ENCODE assay signal across 8 cellular contexts in the genomic region with DNA sequence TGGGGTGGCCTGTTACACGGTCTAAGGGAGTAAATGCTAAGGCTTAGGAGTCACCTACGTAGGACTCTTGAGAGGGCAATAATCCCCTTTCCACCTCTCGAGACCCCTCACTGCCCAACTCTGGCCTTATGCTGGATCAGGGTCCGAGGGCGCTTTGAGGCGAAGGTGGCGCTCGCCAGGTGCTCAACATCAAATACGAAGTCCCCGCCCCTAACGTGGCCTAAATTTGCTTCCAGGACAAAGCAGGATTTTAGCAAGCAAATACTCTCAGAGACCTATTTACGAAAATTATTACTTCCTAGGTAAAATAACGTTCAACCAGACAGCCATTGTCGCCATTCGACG. TPM values are rescaled to one million over a fixed set of nuclear protein-coding genes. Genes with fewer than 3 reads are reported as not detected.
A peak's percentile ranks its signal among the peaks of the same experiment; 100 is the strongest.
DNase-seq lines count a peak whose midpoint lies in the region; ATAC-seq lines count a peak whose summit lies in the region.

No MANE protein-coding gene starts in this region.

- H3K27me3 ChIP-seq in iPS DF 6.9 (ENCODE audit: control insufficient read depth, insufficient read depth, low read length) = no peaks in the 10 kb centered on the region

- WGBS in iPS DF 6.9 (ENCODE audit: insufficient coverage, insufficient read length) = no CpG with 5 or more reads among the region's 16 CpGs

- H3K9me3 Mint-ChIP-seq in activated CD4-positive, alpha-beta memory T cell treated with anti-CD3 and anti-CD28 coated beads, Interleukin-2, amount 10 ng/mL, durations not matched to agents 7 days and 5 days = no peaks in the 10 kb centered on the region
- H3K9me3 Mint-ChIP-seq in stimulated activated naive B cell treated with anti-CD40 and anti-IgM and Interleukin-4, amounts not matched to agents 10 μg/mL and 1 μg/mL and 100 μg/mL, for 72 hours = no peaks in the 10 kb centered on the region

- H3K9me3 ChIP-seq in iPS DF 6.9 (ENCODE audit: control insufficient read depth, insufficient read depth, low read length) = no peaks in the 10 kb centered on the region

- no peaks in the 10 kb centered on the region for H3K36me3 ChIP-seq in iPS DF 6.9 (ENCODE audit: control insufficient read depth, insufficient read depth, low read length)

- H3K27ac Mint-ChIP-seq in activated CD4-positive, alpha-beta memory T cell treated with anti-CD3 and anti-CD28 coated beads, Interleukin-2, amount 10 ng/mL, durations not matched to agents 7 days and 5 days = peak overlapping the region; percentile 99
- H3K27ac Mint-ChIP-seq in stimulated activated naive B cell treated with anti-CD40 and anti-IgM and Interleukin-4, amounts not matched to agents 10 μg/mL and 1 μg/mL and 100 μg/mL, for 72 hours = peak overlapping the region; percentile 100

- peak overlapping the region; percentile 79 for H3K4me3 Mint-ChIP-seq in activated CD4-positive, alpha-beta memory T cell treated with anti-CD3 and anti-CD28 coated beads, Interleukin-2, amount 10 ng/mL, durations not matched to agents 7 days and 5 days
- H3K4me3 Mint-ChIP-seq in stimulated activated naive B cell treated with anti-CD40 and anti-IgM and Interleukin-4, amounts not matched to agents 10 μg/mL and 1 μg/mL and 100 μg/mL, for 72 hours = peak overlapping the region; percentile 90 to 99

- DNase-seq in NCI-H1092 (lab: John Stamatoyannopoulos, UW) (peak; percentile 29), NCI-H1092 treated with DMSO at 0.1 percent for 48 hours (lab: John Stamatoyannopoulos, UW) (no peak), iPS DF 6.9 (ENCODE audit: low read depth, low spot score) (no peak), HuH-7 (ENCODE audit: low spot score) (no peak)
- no peak for DNase-seq in activated CD4-positive, alpha-beta memory T cell treated with anti-CD3 and anti-CD28 coated beads, Interleukin-2, amount 10 ng/mL, durations not matched to agents 7 days and 5 days
- no peak for DNase-seq in stimulated activated naive B cell treated with anti-CD40 and anti-IgM and Interleukin-4, amounts not matched to agents 10 μg/mL and 1 μg/mL and 100 μg/mL, for 72 hours

- POLR2A ChIA-PET in activated CD4-positive, alpha-beta memory T cell treated with anti-CD3 and anti-CD28 coated beads, Interleukin-2, amount 10 ng/mL, durations not matched to agents 7 days and 5 days (lab: Charles Lee) = interaction anchor here (0.8 to 3.8 kb wide), 22 partner anchors 9 to 1140 kb away, joined by 3 to 49 read pairs (median 4); a partner anchor contains a TSS

- CTCF ChIA-PET in activated CD4-positive, alpha-beta memory T cell treated with anti-CD3 and anti-CD28 coated beads, Interleukin-2, amount 10 ng/mL, durations not matched to agents 7 days and 5 days (lab: Charles Lee) = interaction anchor here (1.2 to 1.5 kb wide), 3 partner anchors 14 to 112 kb away, joined by 3 to 5 read pairs (median 5); no protein-coding TSS in a partner anchor

- no peaks in the 10 kb centered on the region for H3K4me1 ChIP-seq in iPS DF 6.9 (ENCODE audit: control insufficient read depth, insufficient read depth, low read length)

- H3K36me3 Mint-ChIP-seq in activated CD4-positive, alpha-beta memory T cell treated with anti-CD3 and anti-CD28 coated beads, Interleukin-2, amount 10 ng/mL, durations not matched to agents 7 days and 5 days (ENCODE audit: low read depth) = peaks cover 34% of the 10 kb centered on the region
- H3K36me3 Mint-ChIP-seq in stimulated activated naive B cell treated with anti-CD40 and anti-IgM and Interleukin-4, amounts not matched to agents 10 μg/mL and 1 μg/mL and 100 μg/mL, for 72 hours = peaks cover 18 to 38% of the 10 kb centered on the region in 2 donors

- H3K27ac ChIP-seq in iPS DF 6.9 (ENCODE audit: low read length) = no peak overlapping the region

- ATAC-seq in stimulated activated naive B cell treated with anti-CD40 and anti-IgM and Interleukin-4, amounts not matched to agents 10 μg/mL and 1 μg/mL and 100 μg/mL, for 72 hours (replicated peaks) = no peak
- ATAC-seq in GM19455 (IDR thresholded peaks at IDR 0.05; ENCODE audit: unreplicated experiment) (no peak), GM21619 (IDR thresholded peaks at IDR 0.05; ENCODE audit: unreplicated experiment) (no peak)

- H3K27me3 Mint-ChIP-seq in activated CD4-positive, alpha-beta memory T cell treated with anti-CD3 and anti-CD28 coated beads, Interleukin-2, amount 10 ng/mL, durations not matched to agents 7 days and 5 days = no peaks in the 10 kb centered on the region
- H3K27me3 Mint-ChIP-seq in stimulated activated naive B cell treated with anti-CD40 and anti-IgM and Interleukin-4, amounts not matched to agents 10 μg/mL and 1 μg/mL and 100 μg/mL, for 72 hours = no peaks in the 10 kb centered on the region

- H3K4me1 Mint-ChIP-seq in activated CD4-positive, alpha-beta memory T cell treated with anti-CD3 and anti-CD28 coated beads, Interleukin-2, amount 10 ng/mL, durations not matched to agents 7 days and 5 days = peaks cover 50% of the 10 kb centered on the region
- H3K4me1 Mint-ChIP-seq in stimulated activated naive B cell treated with anti-CD40 and anti-IgM and Interleukin-4, amounts not matched to agents 10 μg/mL and 1 μg/mL and 100 μg/mL, for 72 hours = peaks cover 38 to 55% of the 10 kb centered on the region in 2 donors

- peak overlapping the region; percentile 46; the same call in 1 of the 2 replicates for H3K4me3 ChIP-seq in iPS DF 6.9 (ENCODE audit: low read length)

RNA-seq across cellular contexts. Expression of a gene that starts 0.4 kb away (rescaled TPM):
- 10 to 100 TPM; 91.1 to 91.5 TPM for total RNA-seq in activated CD4-positive, alpha-beta memory T cell treated with anti-CD3 and anti-CD28 coated beads, Interleukin-2, amount 10 ng/mL, durations not matched to agents 7 days and 5 days

RNA-seq across cellular contexts. Expression of a gene that starts 50.3 kb away (rescaled TPM):
- not detected for total RNA-seq in activated CD4-positive, alpha-beta memory T cell treated with anti-CD3 and anti-CD28 coated beads, Interleukin-2, amount 10 ng/mL, durations not matched to agents 7 days and 5 days

RNA-seq across cellular contexts. Expression of a gene that starts 52.6 kb away (rescaled TPM):
- total RNA-seq in activated CD4-positive, alpha-beta memory T cell treated with anti-CD3 and anti-CD28 coated beads, Interleukin-2, amount 10 ng/mL, durations not matched to agents 7 days and 5 days = under 1 TPM in 1 of 2 experiments, not detected in 1; 0.08 TPM
